8 cellular contexts compared by ENCODE assay signal in the genomic region with DNA sequence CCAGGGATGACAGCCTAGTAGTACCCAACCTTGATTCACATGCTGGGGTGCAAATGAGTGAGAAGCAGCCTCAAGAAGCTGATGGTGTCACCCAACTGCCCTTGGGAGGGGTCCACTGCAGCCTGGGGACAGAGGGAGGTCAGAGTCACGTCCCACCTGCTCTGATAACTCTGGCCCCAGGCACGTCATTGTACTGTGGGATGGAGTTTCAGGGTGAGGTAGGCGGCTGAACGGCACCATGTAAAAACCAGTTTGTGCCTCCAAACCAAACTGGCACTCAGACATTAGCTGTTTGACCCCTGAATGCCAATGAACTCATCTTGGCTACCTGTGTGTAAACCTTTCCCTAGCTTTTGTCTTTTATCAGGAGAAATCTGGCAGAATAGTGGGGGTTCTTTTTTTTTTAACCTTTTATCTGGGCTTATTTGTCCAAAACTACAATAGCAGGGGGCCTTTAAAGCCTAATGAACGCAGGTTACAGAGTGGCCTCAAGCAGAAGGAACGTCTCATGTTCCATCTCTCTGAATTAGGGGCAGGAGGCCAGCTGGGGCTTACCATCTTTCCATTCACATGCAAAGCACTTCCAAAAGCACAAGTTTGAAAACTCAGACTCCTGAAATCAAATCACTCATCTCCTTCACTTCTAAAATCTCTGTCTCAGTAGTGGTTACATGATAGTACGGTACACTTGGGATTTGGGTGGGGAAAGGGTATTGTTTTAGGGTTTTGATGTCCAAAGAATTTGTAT.
DNase-seq lines count a peak whose midpoint lies in the region; ATAC-seq and TF ChIP-seq lines count a peak whose summit lies in the region.

No MANE protein-coding gene starts in this region.

- peak overlapping the region in 2 of 7 donors; percentile 27 to 65 for H3K27ac Mint-ChIP-seq in CD4-positive, alpha-beta memory T cell

- no peak for DNase-seq in CD4-positive, alpha-beta memory T cell
- DNase-seq in esophagus muscularis mucosa (ENCODE audit: extremely low spot score): no peak
- DNase-seq in substantia nigra (lab: John Stamatoyannopoulos, UW): no peak
- no peak for DNase-seq in NCI-H187 (lab: John Stamatoyannopoulos, UW)
- DNase-seq in D341Med (ENCODE audit: low spot score): no peak
- DNase-seq in cerebellar cortex (ENCODE audit: low spot score): no peak

- no peaks in the 10 kb centered on the region for H3K27me3 Mint-ChIP-seq in CD4-positive, alpha-beta memory T cell

- H3K4me1 ChIP-seq in CD4-positive, alpha-beta memory T cell (ENCODE audit: insufficient read depth, low read length): peaks cover 53% of the 10 kb centered on the region
- peaks cover 47% of the 10 kb centered on the region for H3K4me1 ChIP-seq in Loucy (ENCODE audit: insufficient read depth, low read length, poor library complexity, severe bottlenecking)
- H3K4me1 ChIP-seq in esophagus muscularis mucosa: peaks cover 40 to 63% (median 53%) of the 10 kb centered on the region in 4 donors

- H3K4me2 ChIP-seq in Loucy (ENCODE audit: low read depth, low read length, poor library complexity, severe bottlenecking): peak overlapping the region; percentile 84

- no peak overlapping the region for H3K27ac ChIP-seq in CD4-positive, alpha-beta memory T cell (ENCODE audit: low read depth, low read length)
- H3K27ac ChIP-seq in esophagus muscularis mucosa (replicated peaks in 1 of 4) (peak overlapping the region; percentile 69 to 82 (median 78)), substantia nigra (ENCODE audit: low read depth, low read length, poor library complexity, severe bottlenecking) (peak overlapping the region; percentile 59)

- no peaks in the 10 kb centered on the region for H3K9me2 ChIP-seq in Loucy (replicated peaks; ENCODE audit: low read depth, low read length)

- POLR2A ChIA-PET in CD4-positive, alpha-beta memory T cell (lab: Charles Lee; ENCODE audit: partially characterized antibody): interaction anchor here (0.6 to 1.1 kb wide), 2 partner anchors 36 to 349 kb away, joined by 3 read pairs; partner anchors contain the start of gene CENPU

- no peak for TF ChIP-seq POLR2A in esophagus muscularis mucosa (IDR thresholded peaks at IDR 0.05; ENCODE audit: low read depth)

- H3K4me3 ChIP-seq in CD4-positive, alpha-beta memory T cell (ENCODE audit: low read length in 2 of 2): no peak overlapping the region
- H3K4me3 ChIP-seq in Loucy (ENCODE audit: low read length, poor library complexity, severe bottlenecking) (peak overlapping the region; percentile 57), esophagus muscularis mucosa (peak overlapping the region; percentile 30 to 51 (median 39))

- H3K36me3 Mint-ChIP-seq in CD4-positive, alpha-beta memory T cell: peaks cover 37 to 38% of the 10 kb centered on the region in 2 donors

- H3K27me3 ChIP-seq in CD4-positive, alpha-beta memory T cell (ENCODE audit: insufficient read depth, low read length): no peaks in the 10 kb centered on the region
- no peaks in the 10 kb centered on the region for H3K27me3 ChIP-seq in Loucy (ENCODE audit: insufficient read depth, low read length, poor library complexity, severe bottlenecking)
- H3K27me3 ChIP-seq in esophagus muscularis mucosa: no peaks in the 10 kb centered on the region

- H3K9me3 Mint-ChIP-seq in CD4-positive, alpha-beta memory T cell: no peaks in the 10 kb centered on the region

- no peak overlapping the region for H2AFZ ChIP-seq in Loucy (ENCODE audit: low read length)

- H3K9me3 ChIP-seq in CD4-positive, alpha-beta memory T cell (ENCODE audit: control insufficient read depth in 1 of 2, low read length in 2 of 2): no peaks in the 10 kb centered on the region
- H3K9me3 ChIP-seq in Loucy (ENCODE audit: insufficient read depth, low read depth, low read length) (no peaks in the 10 kb centered on the region), esophagus muscularis mucosa (no peaks in the 10 kb centered on the region)

- peak; percentile 4 for ATAC-seq in GM21576 (IDR thresholded peaks at IDR 0.05; ENCODE audit: unreplicated experiment)

- H4K20me1 ChIP-seq in Loucy (ENCODE audit: insufficient read depth, low read length, poor library complexity, severe bottlenecking): no peaks in the 10 kb centered on the region

- H3K9ac ChIP-seq in Loucy (ENCODE audit: low read depth, low read length, poor library complexity, severe bottlenecking): no peak overlapping the region

- no peaks in the 10 kb centered on the region for H3K79me2 ChIP-seq in Loucy (ENCODE audit: insufficient read depth, low read length)

- no peak for TF ChIP-seq EP300 in esophagus muscularis mucosa (IDR thresholded peaks at IDR 0.05)

- 73% methylated on average over 7 of the region's 7 CpGs for WGBS in esophagus muscularis mucosa

- H3K36me3 ChIP-seq in CD4-positive, alpha-beta memory T cell (ENCODE audit: insufficient read depth, low read length): peaks cover 7% of the 10 kb centered on the region
- H3K36me3 ChIP-seq in Loucy (ENCODE audit: insufficient read depth, low read length) (peaks cover 32% of the 10 kb centered on the region; the same call in 1 of the 2 replicates), esophagus muscularis mucosa (peaks cover 8 to 36% (median 32%) of the 10 kb centered on the region in 4 donors)

- TF ChIP-seq CTCF in Loucy (conservative IDR thresholded peaks at IDR 0.05; ENCODE audit: low read length) (no peak), esophagus muscularis mucosa (IDR thresholded peaks at IDR 0.05) (no peak)

- intact Hi-C loops in CD4-positive, alpha-beta memory T cell (cut with micrococcal nuclease): loop anchor here (10.0 kb wide), 1 partner anchor 120 kb away; no protein-coding TSS in a partner anchor
- intact Hi-C loops in esophagus muscularis mucosa (cut with DNase I): loop anchor here (5.0 kb wide), 1 partner anchor 147 kb away; no protein-coding TSS in a partner anchor

- CTCF ChIA-PET in CD4-positive, alpha-beta memory T cell (lab: Charles Lee; ENCODE audit: partially characterized antibody): interaction anchor here (0.6 to 1.3 kb wide), 3 partner anchors 24 to 400 kb away, joined by 3 to 5 read pairs (median 4); no protein-coding TSS in a partner anchor

- H3K4me1 Mint-ChIP-seq in CD4-positive, alpha-beta memory T cell: peaks cover 24 to 65% (median 49%) of the 10 kb centered on the region in 4 donors

- H3K4me3 Mint-ChIP-seq in CD4-positive, alpha-beta memory T cell: peak overlapping the region in 6 of 8 donors; percentile 17 to 78 (median 51)

- H3F3A ChIP-seq in Loucy (ENCODE audit: low read depth): peaks cover 3% of the 10 kb centered on the region

Comparison
In these comparisons a context has a peak if more than half of its experiments do, and no peak if none do; other contexts are left out.
1. H3K4me3 ChIP-seq: peak in Loucy (single experiment) and esophagus muscularis mucosa (4 of 4); none in CD4-positive, alpha-beta memory T cell (0 of 2).